In genomic region chr11:14641801-14642200, GRCh38 we compare ENCODE assay signal across 1 cellular context.
TF ChIP-seq lines count a peak whose summit lies in the region.

No MANE protein-coding gene starts in this region.

TF ChIP-seq in HepG2, 621 proteins besides CTCF, POLR2A, EP300 and RAD21:
- TF ChIP-seq, protein P1, sequence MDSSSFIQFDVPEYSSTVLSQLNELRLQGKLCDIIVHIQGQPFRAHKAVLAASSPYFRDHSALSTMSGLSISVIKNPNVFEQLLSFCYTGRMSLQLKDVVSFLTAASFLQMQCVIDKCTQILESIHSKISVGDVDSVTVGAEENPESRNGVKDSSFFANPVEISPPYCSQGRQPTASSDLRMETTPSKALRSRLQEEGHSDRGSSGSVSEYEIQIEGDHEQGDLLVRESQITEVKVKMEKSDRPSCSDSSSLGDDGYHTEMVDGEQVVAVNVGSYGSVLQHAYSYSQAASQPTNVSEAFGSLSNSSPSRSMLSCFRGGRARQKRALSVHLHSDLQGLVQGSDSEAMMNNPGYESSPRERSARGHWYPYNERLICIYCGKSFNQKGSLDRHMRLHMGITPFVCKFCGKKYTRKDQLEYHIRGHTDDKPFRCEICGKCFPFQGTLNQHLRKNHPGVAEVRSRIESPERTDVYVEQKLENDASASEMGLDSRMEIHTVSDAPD (CRISPR knock-in tag; IDR thresholded peaks at IDR 0.05) = no peak
- TF ChIP-seq CBX1 (IDR thresholded peaks at IDR 0.05; ENCODE audit: low read depth) = no peak
- TF ChIP-seq PRPF4 (IDR thresholded peaks at IDR 0.05; ENCODE audit: low read depth, low read length, poor library complexity, severe bottlenecking) = no peak
- TF ChIP-seq, protein P2, sequence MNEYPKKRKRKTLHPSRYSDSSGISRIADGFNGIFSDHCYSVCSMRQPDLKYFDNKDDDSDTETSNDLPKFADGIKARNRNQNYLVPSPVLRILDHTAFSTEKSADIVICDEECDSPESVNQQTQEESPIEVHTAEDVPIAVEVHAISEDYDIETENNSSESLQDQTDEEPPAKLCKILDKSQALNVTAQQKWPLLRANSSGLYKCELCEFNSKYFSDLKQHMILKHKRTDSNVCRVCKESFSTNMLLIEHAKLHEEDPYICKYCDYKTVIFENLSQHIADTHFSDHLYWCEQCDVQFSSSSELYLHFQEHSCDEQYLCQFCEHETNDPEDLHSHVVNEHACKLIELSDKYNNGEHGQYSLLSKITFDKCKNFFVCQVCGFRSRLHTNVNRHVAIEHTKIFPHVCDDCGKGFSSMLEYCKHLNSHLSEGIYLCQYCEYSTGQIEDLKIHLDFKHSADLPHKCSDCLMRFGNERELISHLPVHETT (CRISPR knock-in tag; conservative IDR thresholded peaks at IDR 0.05) = no peak
- no peak for TF ChIP-seq ZNF431 (CRISPR knock-in tag; IDR thresholded peaks at IDR 0.05; ENCODE audit: borderline replicate concordance, low read depth)
- TF ChIP-seq ZNF251 (CRISPR knock-in tag; IDR thresholded peaks at IDR 0.05) = no peak
- no peak for TF ChIP-seq ZNF652 (CRISPR knock-in tag; IDR thresholded peaks at IDR 0.05; ENCODE audit: borderline replicate concordance, low read depth)
- no peak for TF ChIP-seq ZNF768 (CRISPR knock-in tag; IDR thresholded peaks at IDR 0.05)
- no peak for TF ChIP-seq TFDP1 (CRISPR knock-in tag; IDR thresholded peaks at IDR 0.05; ENCODE audit: borderline replicate concordance)
- TF ChIP-seq, protein P3, sequence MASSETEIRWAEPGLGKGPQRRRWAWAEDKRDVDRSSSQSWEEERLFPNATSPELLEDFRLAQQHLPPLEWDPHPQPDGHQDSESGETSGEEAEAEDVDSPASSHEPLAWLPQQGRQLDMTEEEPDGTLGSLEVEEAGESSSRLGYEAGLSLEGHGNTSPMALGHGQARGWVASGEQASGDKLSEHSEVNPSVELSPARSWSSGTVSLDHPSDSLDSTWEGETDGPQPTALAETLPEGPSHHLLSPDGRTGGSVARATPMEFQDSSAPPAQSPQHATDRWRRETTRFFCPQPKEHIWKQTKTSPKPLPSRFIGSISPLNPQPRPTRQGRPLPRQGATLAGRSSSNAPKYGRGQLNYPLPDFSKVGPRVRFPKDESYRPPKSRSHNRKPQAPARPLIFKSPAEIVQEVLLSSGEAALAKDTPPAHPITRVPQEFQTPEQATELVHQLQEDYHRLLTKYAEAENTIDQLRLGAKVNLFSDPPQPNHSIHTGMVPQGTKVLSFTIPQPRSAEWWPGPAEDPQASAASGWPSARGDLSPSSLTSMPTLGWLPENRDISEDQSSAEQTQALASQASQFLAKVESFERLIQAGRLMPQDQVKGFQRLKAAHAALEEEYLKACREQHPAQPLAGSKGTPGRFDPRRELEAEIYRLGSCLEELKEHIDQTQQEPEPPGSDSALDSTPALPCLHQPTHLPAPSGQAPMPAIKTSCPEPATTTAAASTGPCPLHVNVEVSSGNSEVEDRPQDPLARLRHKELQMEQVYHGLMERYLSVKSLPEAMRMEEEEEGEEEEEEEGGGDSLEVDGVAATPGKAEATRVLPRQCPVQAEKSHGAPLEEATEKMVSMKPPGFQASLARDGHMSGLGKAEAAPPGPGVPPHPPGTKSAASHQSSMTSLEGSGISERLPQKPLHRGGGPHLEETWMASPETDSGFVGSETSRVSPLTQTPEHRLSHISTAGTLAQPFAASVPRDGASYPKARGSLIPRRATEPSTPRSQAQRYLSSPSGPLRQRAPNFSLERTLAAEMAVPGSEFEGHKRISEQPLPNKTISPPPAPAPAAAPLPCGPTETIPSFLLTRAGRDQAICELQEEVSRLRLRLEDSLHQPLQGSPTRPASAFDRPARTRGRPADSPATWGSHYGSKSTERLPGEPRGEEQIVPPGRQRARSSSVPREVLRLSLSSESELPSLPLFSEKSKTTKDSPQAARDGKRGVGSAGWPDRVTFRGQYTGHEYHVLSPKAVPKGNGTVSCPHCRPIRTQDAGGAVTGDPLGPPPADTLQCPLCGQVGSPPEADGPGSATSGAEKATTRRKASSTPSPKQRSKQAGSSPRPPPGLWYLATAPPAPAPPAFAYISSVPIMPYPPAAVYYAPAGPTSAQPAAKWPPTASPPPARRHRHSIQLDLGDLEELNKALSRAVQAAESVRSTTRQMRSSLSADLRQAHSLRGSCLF (CRISPR knock-in tag; IDR thresholded peaks at IDR 0.05; ENCODE audit: borderline replicate concordance) = no peak
- TF ChIP-seq, protein P4, sequence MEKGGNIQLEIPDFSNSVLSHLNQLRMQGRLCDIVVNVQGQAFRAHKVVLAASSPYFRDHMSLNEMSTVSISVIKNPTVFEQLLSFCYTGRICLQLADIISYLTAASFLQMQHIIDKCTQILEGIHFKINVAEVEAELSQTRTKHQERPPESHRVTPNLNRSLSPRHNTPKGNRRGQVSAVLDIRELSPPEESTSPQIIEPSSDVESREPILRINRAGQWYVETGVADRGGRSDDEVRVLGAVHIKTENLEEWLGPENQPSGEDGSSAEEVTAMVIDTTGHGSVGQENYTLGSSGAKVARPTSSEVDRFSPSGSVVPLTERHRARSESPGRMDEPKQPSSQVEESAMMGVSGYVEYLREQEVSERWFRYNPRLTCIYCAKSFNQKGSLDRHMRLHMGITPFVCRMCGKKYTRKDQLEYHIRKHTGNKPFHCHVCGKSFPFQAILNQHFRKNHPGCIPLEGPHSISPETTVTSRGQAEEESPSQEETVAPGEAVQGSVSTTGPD (CRISPR knock-in tag; IDR thresholded peaks at IDR 0.05) = no peak
- no peak for TF ChIP-seq GTF3A (CRISPR knock-in tag; conservative IDR thresholded peaks at IDR 0.05)
